Comparison of ENCODE assay signal across 9 cellular contexts in the genomic region with DNA sequence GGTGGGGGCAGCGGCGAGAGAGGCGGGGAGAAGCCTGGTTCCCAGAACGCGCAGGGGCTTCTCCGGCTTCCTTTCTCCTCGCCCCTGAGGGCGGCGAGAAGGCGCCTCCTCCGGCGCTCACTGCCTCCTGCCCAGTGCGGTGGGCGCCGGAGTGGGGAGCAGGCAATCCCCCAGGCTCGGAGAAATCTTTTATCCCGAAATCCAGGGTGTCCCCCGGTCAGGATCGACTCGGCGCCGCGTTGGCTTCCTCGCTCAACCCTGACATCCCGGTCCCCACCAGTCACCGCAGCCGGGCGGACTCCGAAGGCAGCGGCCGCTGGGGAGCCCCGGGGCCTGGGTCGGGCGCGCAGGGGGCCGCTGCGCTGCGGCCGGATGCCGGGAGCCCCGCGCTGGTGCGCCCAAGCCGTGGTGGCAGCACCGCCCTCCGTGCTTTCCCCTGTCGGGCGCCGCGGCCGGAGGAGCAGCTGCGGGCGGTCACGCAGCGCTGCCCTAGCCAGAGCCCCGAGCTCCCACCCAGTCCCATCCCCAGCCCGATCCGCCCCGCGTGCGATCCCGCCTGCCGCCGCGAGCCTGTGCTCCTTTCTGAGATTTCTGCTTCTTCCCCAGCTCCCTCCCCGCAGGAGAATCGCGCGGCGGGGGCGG. TPM values are rescaled to one million over a fixed set of nuclear protein-coding genes. Genes with fewer than 3 reads are reported as not detected.
DNase-seq lines count a peak whose midpoint lies in the region; ATAC-seq, FAIRE-seq and TF ChIP-seq lines count a peak whose summit lies in the region.
"Had no signal": no experiment of that assay in that cellular context is flagged by ENCODE, and none has a peak within 500 bp of the region (broad histone marks: within the 10 kb centered on the region; RNA-seq: fewer than 3 reads in every experiment).

No MANE protein-coding gene starts in this region.

- H4K20me1 ChIP-seq in HepG2 (ENCODE audit: insufficient read depth, low read length) = no peaks in the 10 kb centered on the region

- peaks cover 7% of the 10 kb centered on the region for H3K4me1 Mint-ChIP-seq in memory B cell

- TF ChIP-seq EP300 in HepG2 (IDR thresholded peaks at IDR 0.05; ENCODE audit: low read depth in 2 of 2, low read length in 2 of 2) (no peak), HepG2 (CRISPR knock-in tag; IDR thresholded peaks at IDR 0.05; ENCODE audit: borderline replicate concordance) (no peak)

- H3K27ac Mint-ChIP-seq in memory B cell = no peak overlapping the region

- H2AFZ ChIP-seq in HepG2 (ENCODE audit: low read length) = no peak overlapping the region

- FAIRE-seq in HepG2 (lab: Jason Lieb, UNC) = no peak

- no peaks in the 10 kb centered on the region for H3K9me3 ChIP-seq in right lobe of liver
- H3K9me3 ChIP-seq in HepG2 (ENCODE audit: low read length) = no peaks in the 10 kb centered on the region
- H3K9me3 ChIP-seq in adrenal gland (replicated peaks in 1 of 3) = no peaks in the 10 kb centered on the region

- peaks cover under 1% of the 10 kb centered on the region for H3K9me3 Mint-ChIP-seq in memory B cell

- no peak overlapping the region for H3K9ac ChIP-seq in HepG2 (ENCODE audit: insufficient read depth, low read depth, low read length)

- H3K4me1 ChIP-seq in right lobe of liver = peaks cover 0 to 15% (median 0%) of the 10 kb centered on the region in 4 donors
- no peaks in the 10 kb centered on the region for H3K4me1 ChIP-seq in HepG2 (ENCODE audit: insufficient read depth, low read length)
- peaks cover 10 to 11% of the 10 kb centered on the region in 2 donors for H3K4me1 ChIP-seq in adrenal gland (replicated peaks in 1 of 2)

- intact Hi-C loops in right lobe of liver (cut with DNase I) = no loop called here
- intact Hi-C loops in HepG2 (cut with micrococcal nuclease; ENCODE audit: unreplicated experiment) = no loop called here
- intact Hi-C loops in adrenal gland (cut with DNase I) = no loop called here

- DNase-seq in right lobe of liver = peak in 1 of 3 donors; percentile 40
- no peak for DNase-seq in HepG2 (ENCODE audit: low spot score)
- peak in 1 of 2 donors; percentile 22 for DNase-seq in cardiac fibroblast (ENCODE audit: low read depth in 2 of 2)
- no peak for DNase-seq in memory B cell (ENCODE audit: low spot score in 2 of 2)
- no peak for DNase-seq in NCI-H1105 treated with DMSO at 0.1 percent for 48 hours (lab: John Stamatoyannopoulos, UW)
- DNase-seq in adrenal gland = no peak
- DNase-seq in activated T-cell treated with anti-CD3 and anti-CD28 coated beads, Interleukin-2, amount 50 U/mL, for 48 hours = no peak
- no peak for DNase-seq in globus pallidus (ENCODE audit: low spot score)
- DNase-seq: activated naive CD4-positive, alpha-beta T cell had no signal

- peaks cover 13 to 21% of the 10 kb centered on the region in 2 donors for H3K27me3 ChIP-seq in right lobe of liver
- peaks cover 2 to 43% of the 10 kb centered on the region in 2 experiments; a peak in 4 of 5 replicates for H3K27me3 ChIP-seq in HepG2 (ENCODE audit: control insufficient read depth in 1 of 2, insufficient read depth in 2 of 2, low read length in 2 of 2)
- peaks cover 37% of the 10 kb centered on the region for H3K27me3 ChIP-seq in adrenal gland

- H3K27ac ChIP-seq in right lobe of liver = no peak overlapping the region
- H3K27ac ChIP-seq in HepG2 (ENCODE audit: extremely low read length, insufficient read depth, low read length) = no peak overlapping the region
- H3K27ac ChIP-seq in adrenal gland = peak overlapping the region in 1 of 5 donors; percentile 17

- peak in 2 of 4 donors; percentile 18 to 22 for ATAC-seq in right lobe of liver
- ATAC-seq in HepG2 = no peak
- ATAC-seq in memory B cell (ENCODE audit: low read depth) = no peak

- H3K4me3 ChIP-seq in right lobe of liver (peak overlapping the region; percentile 4 to 42 (median 9)), HepG2 (replicated peaks in 1 of 3; ENCODE audit: insufficient read depth in 1 of 3, low read depth in 2 of 3, low read length in 3 of 3) (no peak overlapping the region), cardiac fibroblast (replicated peaks in 1 of 2; ENCODE audit: low read depth in 2 of 2, low read length in 2 of 2) (peak overlapping the region; percentile 36 to 55), adrenal gland (peak overlapping the region in 2 of 4 donors; percentile 22 to 58)

- no peak for TF ChIP-seq RAD21 in HepG2 (CRISPR knock-in tag; IDR thresholded peaks at IDR 0.05)

- H3K79me2 ChIP-seq in HepG2 (ENCODE audit: insufficient read depth, low read length) = no peaks in the 10 kb centered on the region

- POLR2A ChIA-PET in HepG2 (lab: Yijun Ruan, JAX) = no interaction called here

- in situ Hi-C loops in HepG2 (cut with HindIII; ENCODE audit: extremely low pct_ligation_motif_present, low pct_unique_long_range_greater_than_20kb) = no loop called here

- H3K4me2 ChIP-seq in HepG2 (ENCODE audit: low read depth, low read length) = no peak overlapping the region

- TF ChIP-seq CTCF in right lobe of liver (IDR thresholded peaks at IDR 0.05) = no peak
- no peak for TF ChIP-seq CTCF in HepG2 (CRISPR knock-in tag; IDR thresholded peaks at IDR 0.05)
- TF ChIP-seq CTCF in cardiac fibroblast (IDR thresholded peaks at IDR 0.05; ENCODE audit: low read depth, low read length) = no peak
- no peak for TF ChIP-seq CTCF in adrenal gland (IDR thresholded peaks at IDR 0.05)

- H3K4me3 Mint-ChIP-seq in memory B cell = peak overlapping the region; percentile 34

- H3K36me3 Mint-ChIP-seq in memory B cell = peaks cover 1% of the 10 kb centered on the region

- TF ChIP-seq POLR2A in right lobe of liver (IDR thresholded peaks at IDR 0.05) (no peak), HepG2 (IDR thresholded peaks at IDR 0.05; ENCODE audit: insufficient read depth in 1 of 2, low read depth in 2 of 2, low read length in 2 of 2) (no peak), adrenal gland (IDR thresholded peaks at IDR 0.05) (no peak)

- no TSS peak for BruUV-seq in HepG2 (replicated peaks; lab: Mats Ljungman, UMichigan)

- peaks cover 23% of the 10 kb centered on the region for H3K27me3 Mint-ChIP-seq in memory B cell

- WGBS in right lobe of liver (ENCODE audit: insufficient coverage, low coverage, low lambda C conversion rate, missing lambda C conversion rate) = 0% methylated on average over 5 of the region's 71 CpGs
- WGBS in HepG2 (ENCODE audit: low lambda C conversion rate) = 50% methylated on average over 2 of the region's 71 CpGs
- 1 to 2% (median 1%) methylated on average over 21 to 71 of the region's 71 CpGs for WGBS in adrenal gland, 4 donors

- CTCF ChIA-PET in HepG2 (lab: Yijun Ruan, JAX; ENCODE audit: low intra/inter-chr PET ratio, low total read pairs) = no interaction called here

- H3K36me3 ChIP-seq in right lobe of liver (no peaks in the 10 kb centered on the region), HepG2 (replicated peaks in 1 of 2; ENCODE audit: control insufficient read depth in 1 of 2, insufficient read depth in 2 of 2, low read length in 2 of 2) (no peaks in the 10 kb centered on the region), adrenal gland (replicated peaks in 1 of 2) (no peaks in the 10 kb centered on the region)

TF ChIP-seq in HepG2, 621 proteins besides CTCF, POLR2A, EP300 and RAD21 (continues in another document):
- TF ChIP-seq BRCA1 (CRISPR knock-in tag; IDR thresholded peaks at IDR 0.05) = no peak
- TF ChIP-seq ZNF607 (CRISPR knock-in tag; IDR thresholded peaks at IDR 0.05; ENCODE audit: borderline replicate concordance) = no peak
- TF ChIP-seq HOXA5 (CRISPR knock-in tag; IDR thresholded peaks at IDR 0.05) = no peak
- no peak for TF ChIP-seq NR0B2 (CRISPR knock-in tag; IDR thresholded peaks at IDR 0.05)
- no peak for TF ChIP-seq SYNCRIP (IDR thresholded peaks at IDR 0.05; ENCODE audit: insufficient read depth, low read depth, low read length)
- TF ChIP-seq NFIC (IDR thresholded peaks at IDR 0.05; ENCODE audit: low read length) = no peak

RNA-seq across cellular contexts. Expression of gene CACNA2D3, which starts 0.8 kb away (rescaled TPM):
- total RNA-seq in right lobe of liver (under 1 TPM in 2 of 6 experiments, not detected in 4; 0.28 to 0.87 TPM), HepG2 (2016; rRNA removed; fragmentation: Illumina TruSeq; extraction: Trizol) (not detected in 2 replicates), adrenal gland (1 to 10 TPM in 4 of 8 donors, under 1 TPM in 3, not detected in 1; 0.26 to 7.6 (median 1.4) TPM)
- not detected in 2 replicates for total RNA-seq in HepG2 (2016; cell fraction: cytosol; rRNA removed; fragmentation: Illumina TruSeq; extraction: Trizol; ENCODE audit: low read depth)
- total RNA-seq in HepG2 (2016; cell fraction: insoluble cytoplasmic fraction; rRNA removed; fragmentation: Illumina TruSeq; extraction: Trizol) = not detected in 2 replicates
- total RNA-seq in HepG2 (2016; cell fraction: membrane; rRNA removed; fragmentation: Illumina TruSeq; extraction: Trizol) = not detected in 2 replicates
- not detected in 2 replicates for total RNA-seq in HepG2 (2016; cell fraction: nucleus; rRNA removed; fragmentation: Illumina TruSeq; extraction: Trizol)
- polyA plus RNA-seq in HepG2 (2011; rRNA removed) (0.01 TPM in 1 of 2 replicates, not detected in the other), adrenal gland (10 to 100 TPM in 1 of 3 donors, 1 to 10 TPM in 2; 2.2 to 13.7 (median 5.1) TPM)
- not detected in 2 replicates for polyA plus RNA-seq in HepG2 (2011; cell fraction: cytosol; rRNA removed)
- not detected in 2 replicates for polyA plus RNA-seq in HepG2 (2011; cell fraction: nucleus; rRNA removed)
- polyA plus RNA-seq in HepG2 (2012) = not detected in 2 replicates
- not detected in 2 replicates for polyA plus RNA-seq in HepG2 (2016; cell fraction: cytosol; fragmentation: Illumina TruSeq; extraction: Trizol; ENCODE audit: low read depth)
- polyA plus RNA-seq in HepG2 (2016; cell fraction: insoluble cytoplasmic fraction; fragmentation: Illumina TruSeq; extraction: Trizol; ENCODE audit: low read depth) = not detected in 2 replicates
- polyA plus RNA-seq in HepG2 (2016; cell fraction: membrane; fragmentation: Illumina TruSeq; extraction: Trizol; ENCODE audit: low read depth) = not detected in 2 replicates
- polyA plus RNA-seq in HepG2 (2016; cell fraction: nucleus; fragmentation: Illumina TruSeq; extraction: Trizol; ENCODE audit: insufficient read depth, low read depth) = not detected in 2 replicates
- 8.9 TPM in 1 of 2 replicates, not detected in the other for polyA minus RNA-seq in HepG2 (2011; rRNA and poly(A)+ RNA removed; ENCODE audit: low replicate concordance)
- not detected in 2 replicates for polyA minus RNA-seq in HepG2 (2011; cell fraction: cytosol; rRNA and poly(A)+ RNA removed)
- not detected in 2 replicates for polyA minus RNA-seq in HepG2 (2011; cell fraction: nucleus; rRNA and poly(A)+ RNA removed)

Comparison
In these comparisons a context has a peak if more than half of its experiments do, and no peak if none do; other contexts are left out.
1. H3K4me3 ChIP-seq: peak in right lobe of liver (3 of 3) and cardiac fibroblast (2 of 2); none in HepG2 (0 of 3).